In genomic region chr10:94879214-94879613, GRCh38 we compare ENCODE assay signal across 21 cellular contexts. TPM values are rescaled to one million over a fixed set of nuclear protein-coding genes. Genes with fewer than 3 reads are reported as not detected.
A peak's percentile ranks its signal among the peaks of the same experiment; 100 is the strongest.
DNase-seq lines count a peak whose midpoint lies in the region; ATAC-seq lines count a peak whose summit lies in the region.
"Had no signal": no experiment of that assay in that cellular context is flagged by ENCODE, and none has a peak within 500 bp of the region (broad histone marks: within the 10 kb centered on the region; RNA-seq: fewer than 3 reads in every experiment).

No MANE protein-coding gene starts in this region.

- no peak overlapping the region for H4K8ac ChIP-seq in trophoblast cell (ENCODE audit: low read depth, low read length)

- no peaks in the 10 kb centered on the region for H3K9me3 Mint-ChIP-seq in activated T-helper 1 cell treated with anti-CD3 and anti-CD28 coated beads, Interleukin-12 subunit alpha, Interleukin-12 subunit beta, Interleukin-2, Interleukin-4 antibody, amounts not matched to agents 30 ng/mL and 10 ng/mL and 1 ng/mL, durations not matched to agents 14 hours and 24 hours and 36 hours

- H3K9ac ChIP-seq in trophoblast cell (ENCODE audit: low read length), result no peak overlapping the region

- no peak overlapping the region for H3K4ac ChIP-seq in trophoblast cell (ENCODE audit: low read depth, low read length)

- no CpG with 5 or more reads among the region's 1 CpG for WGBS in trophoblast cell (ENCODE audit: extremely low coverage, insufficient coverage, insufficient read length)

- DNase-seq in trophoblast cell, result no peak
- DNase-seq in activated T-helper 1 cell treated with anti-CD3 and anti-CD28 coated beads, Interleukin-12 subunit alpha, Interleukin-12 subunit beta, Interleukin-2, Interleukin-4 antibody, amounts not matched to agents 30 ng/mL and 10 ng/mL and 1 ng/mL, durations not matched to agents 14 hours and 24 hours and 36 hours (ENCODE audit: low spot score), result no peak
- no peak for DNase-seq in NCI-H187 (lab: John Stamatoyannopoulos, UW)
- DNase-seq: BE2C; CD4-positive, alpha-beta memory T cell; COR-L47; DND-41; GDM1; HCEC 1CT; HFFc6; IMR-90; KBM-7 had no signal

- peak overlapping the region; percentile 21 for H3K4me3 ChIP-seq in trophoblast cell (ENCODE audit: low read depth, low read length)
- H3K4me3 ChIP-seq: A549 had no signal

- H3K4me2 ChIP-seq in trophoblast cell (ENCODE audit: low read length), result no peak overlapping the region

- no peak overlapping the region for H2BK120ac ChIP-seq in trophoblast cell (ENCODE audit: insufficient read depth, low read length, poor library complexity)

- H3K4me3 Mint-ChIP-seq in activated T-helper 1 cell treated with anti-CD3 and anti-CD28 coated beads, Interleukin-12 subunit alpha, Interleukin-12 subunit beta, Interleukin-2, Interleukin-4 antibody, amounts not matched to agents 30 ng/mL and 10 ng/mL and 1 ng/mL, durations not matched to agents 14 hours and 24 hours and 36 hours, result no peak overlapping the region
- H3K4me3 Mint-ChIP-seq: CD4-positive, alpha-beta memory T cell; HFFc6 had no signal

- no peak overlapping the region for H4K91ac ChIP-seq in trophoblast cell (ENCODE audit: low read depth, low read length)

- H3K23ac ChIP-seq in trophoblast cell (ENCODE audit: low read length), result no peak overlapping the region

- H2AK5ac ChIP-seq in trophoblast cell (ENCODE audit: low read length), result no peak overlapping the region

- peaks cover 3% of the 10 kb centered on the region for H3K9me3 ChIP-seq in trophoblast cell (ENCODE audit: insufficient read depth, low read depth, low read length)
- H3K9me3 ChIP-seq: A549, BE2C had no signal

- no peaks in the 10 kb centered on the region for H3K36me3 Mint-ChIP-seq in activated T-helper 1 cell treated with anti-CD3 and anti-CD28 coated beads, Interleukin-12 subunit alpha, Interleukin-12 subunit beta, Interleukin-2, Interleukin-4 antibody, amounts not matched to agents 30 ng/mL and 10 ng/mL and 1 ng/mL, durations not matched to agents 14 hours and 24 hours and 36 hours (ENCODE audit: low read depth)
- H3K36me3 Mint-ChIP-seq: CD4-positive, alpha-beta memory T cell had no signal

- intact Hi-C loops in activated T-helper 1 cell treated with anti-CD3 and anti-CD28 coated beads, Interleukin-12 subunit alpha, Interleukin-12 subunit beta, Interleukin-2, Interleukin-4 antibody, amounts not matched to agents 30 ng/mL and 10 ng/mL and 1 ng/mL, durations not matched to agents 14 hours and 24 hours and 36 hours (cut with micrococcal nuclease), result no loop called here

- no peak overlapping the region for H3K27ac ChIP-seq in trophoblast cell (ENCODE audit: low read depth, low read length)
- H3K27ac ChIP-seq: A549, C4-2B had no signal

- H3K4me1 Mint-ChIP-seq in activated T-helper 1 cell treated with anti-CD3 and anti-CD28 coated beads, Interleukin-12 subunit alpha, Interleukin-12 subunit beta, Interleukin-2, Interleukin-4 antibody, amounts not matched to agents 30 ng/mL and 10 ng/mL and 1 ng/mL, durations not matched to agents 14 hours and 24 hours and 36 hours (ENCODE audit: low read depth), result no peaks in the 10 kb centered on the region
- H3K4me1 Mint-ChIP-seq: CD4-positive, alpha-beta memory T cell had no signal

- no peaks in the 10 kb centered on the region for H3K79me2 ChIP-seq in trophoblast cell (ENCODE audit: control insufficient read depth, insufficient read depth, low read length, poor library complexity)

- H3K18ac ChIP-seq in trophoblast cell (ENCODE audit: low read length), result no peak overlapping the region

- H3K4me1 ChIP-seq in trophoblast cell (ENCODE audit: control insufficient read depth in 1 of 2, insufficient read depth in 2 of 2, low read length in 2 of 2), result no peaks in the 10 kb centered on the region
- H3K4me1 ChIP-seq: BE2C had no signal

- peaks cover 2% of the 10 kb centered on the region for H3K27me3 Mint-ChIP-seq in activated T-helper 1 cell treated with anti-CD3 and anti-CD28 coated beads, Interleukin-12 subunit alpha, Interleukin-12 subunit beta, Interleukin-2, Interleukin-4 antibody, amounts not matched to agents 30 ng/mL and 10 ng/mL and 1 ng/mL, durations not matched to agents 14 hours and 24 hours and 36 hours (ENCODE audit: insufficient read depth)
- H3K27me3 Mint-ChIP-seq: CD4-positive, alpha-beta memory T cell had no signal

- no peaks in the 10 kb centered on the region for H3K79me1 ChIP-seq in trophoblast cell (ENCODE audit: low read length)

- H2BK5ac ChIP-seq in trophoblast cell (ENCODE audit: low read depth, low read length, poor library complexity), result no peak overlapping the region

- H3K27ac Mint-ChIP-seq in activated T-helper 1 cell treated with anti-CD3 and anti-CD28 coated beads, Interleukin-12 subunit alpha, Interleukin-12 subunit beta, Interleukin-2, Interleukin-4 antibody, amounts not matched to agents 30 ng/mL and 10 ng/mL and 1 ng/mL, durations not matched to agents 14 hours and 24 hours and 36 hours, result no peak overlapping the region
- H3K27ac Mint-ChIP-seq: CD4-positive, alpha-beta memory T cell; HFFc6 had no signal

- H2BK12ac ChIP-seq in trophoblast cell (ENCODE audit: low read length), result no peak overlapping the region

- H4K12ac ChIP-seq in trophoblast cell (ENCODE audit: low read depth, low read length), result no peak overlapping the region

- ATAC-seq in GM18861 (IDR thresholded peaks at IDR 0.05; ENCODE audit: unreplicated experiment) (peak; percentile 28), GM19397 (IDR thresholded peaks at IDR 0.05; ENCODE audit: unreplicated experiment) (peak; percentile 52), HG03354 (IDR thresholded peaks at IDR 0.05; ENCODE audit: poor library complexity, severe bottlenecking, unreplicated experiment) (peak; percentile 70), HG03457 (IDR thresholded peaks at IDR 0.05; ENCODE audit: unreplicated experiment) (no peak)
- ATAC-seq: A549 had no signal

- no peak overlapping the region for H3K14ac ChIP-seq in trophoblast cell (ENCODE audit: low read length)

- H3K36me3 ChIP-seq in trophoblast cell (ENCODE audit: control insufficient read depth in 1 of 2, insufficient read depth in 2 of 2, low read length in 2 of 2), result no peaks in the 10 kb centered on the region
- H3K36me3 ChIP-seq: BE2C had no signal

- no peak overlapping the region for H2AFZ ChIP-seq in trophoblast cell (ENCODE audit: insufficient read depth, low read length, poor library complexity)

- H3K27me3 ChIP-seq in trophoblast cell (ENCODE audit: insufficient read depth, low read length), result no peaks in the 10 kb centered on the region
- H3K27me3 ChIP-seq: BE2C had no signal

RNA-seq across cellular contexts. Expression of gene CYP2C9, which starts 59.2 kb away (rescaled TPM):
- polyA plus RNA-seq in trophoblast cell (2013), result 0.38 and 0.51 TPM in 2 replicates
- not detected in 2 replicates for total RNA-seq in activated T-helper 1 cell treated with anti-CD3 and anti-CD28 coated beads, Interleukin-12 subunit alpha, Interleukin-12 subunit beta, Interleukin-2, Interleukin-4 antibody, amounts not matched to agents 30 ng/mL and 10 ng/mL and 1 ng/mL, durations not matched to agents 14 hours and 24 hours and 36 hours
- total RNA-seq: CD4-positive, alpha-beta memory T cell; H4; HFFc6; HT-29; IMR-90 had no signal
- polyA plus RNA-seq: AG04450; CD4-positive, alpha-beta memory T cell; IMR-90 had no signal
